Comparison of ENCODE assay signal across 22 cellular contexts in the genomic region with DNA sequence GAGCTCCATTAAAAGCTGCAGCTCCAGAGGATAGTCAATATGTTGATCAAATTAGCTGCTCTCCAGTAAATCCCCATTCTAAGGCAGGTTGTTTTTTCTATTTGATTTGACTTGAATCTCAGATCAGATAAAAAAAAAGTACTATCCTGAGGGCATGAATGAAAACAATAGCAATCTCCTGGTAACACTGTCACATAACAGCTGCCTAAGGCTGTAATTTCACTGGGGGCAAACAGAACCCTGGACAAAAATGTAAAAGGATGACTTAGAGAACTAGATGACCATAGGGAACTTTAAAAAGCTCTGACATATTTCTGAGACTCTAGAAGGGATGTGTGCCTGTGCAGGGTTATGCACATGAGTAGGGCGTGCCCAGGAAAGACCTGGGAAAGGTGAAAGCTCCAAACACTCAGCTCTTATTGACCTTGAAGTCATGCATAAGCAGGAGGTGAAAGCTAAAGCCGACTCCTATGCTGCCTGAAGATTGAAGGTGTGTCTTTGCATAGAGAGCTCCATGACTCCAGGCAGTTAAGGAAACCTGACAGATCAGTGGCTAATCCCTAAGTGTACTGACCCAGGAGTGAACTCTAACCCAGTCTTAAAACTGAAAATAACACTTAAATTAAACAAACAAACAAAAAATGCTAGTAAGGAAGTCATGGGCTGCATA.
DNase-seq lines count a peak whose midpoint lies in the region; ATAC-seq, FAIRE-seq and TF ChIP-seq lines count a peak whose summit lies in the region.
"Had no signal": no experiment of that assay in that cellular context is flagged by ENCODE, and none has a peak within 500 bp of the region (broad histone marks: within the 10 kb centered on the region; RNA-seq: fewer than 3 reads in every experiment).

No MANE protein-coding gene starts in this region.

- no peak overlapping the region for H3K4me2 ChIP-seq in trophoblast cell (ENCODE audit: low read length)
- H3K4me2 ChIP-seq: neural progenitor cell had no signal

- H3K14ac ChIP-seq in trophoblast cell (ENCODE audit: low read length): no peak overlapping the region

- H4K12ac ChIP-seq in trophoblast cell (ENCODE audit: low read depth, low read length): no peak overlapping the region

- H3K4me3 ChIP-seq in bronchial epithelial cell (ENCODE audit: low read depth, low read length) (no peak overlapping the region), trophoblast cell (ENCODE audit: low read depth, low read length) (no peak overlapping the region)
- H3K4me3 ChIP-seq: heart right ventricle, neural progenitor cell, prostate gland had no signal

- H3K4me3 Mint-ChIP-seq in stimulated activated effector memory CD8-positive, alpha-beta T cell treated with anti-CD3 and anti-CD28 coated beads, Interleukin-12 subunit alpha, Interleukin-12 subunit beta, amount 100 ng/mL, for 72 hours: no peak overlapping the region
- H3K4me3 Mint-ChIP-seq: activated CD4-positive, alpha-beta T cell treated with anti-CD3 and anti-CD28 coated beads, Interleukin-2, amount 10 ng/mL, durations not matched to agents 7 days and 5 days; activated CD8-positive, alpha-beta memory T cell treated with anti-CD3 and anti-CD28 coated beads, Interleukin-2, amount 10 ng/mL, durations not matched to agents 7 days and 5 days; activated naive CD4-positive, alpha-beta T cell treated with anti-CD3 and anti-CD28 coated beads, Interleukin-2, amount 10 ng/mL, durations not matched to agents 7 days and 5 days; CD4-positive, alpha-beta memory T cell; central memory CD8-positive, alpha-beta T cell; neural progenitor cell; stimulated activated memory B cell treated with anti-CD40 and anti-IgM and Interleukin-4, amounts not matched to agents 10 μg/mL and 1 μg/mL and 100 μg/mL, for 72 hours had no signal

- H3K9ac ChIP-seq in trophoblast cell (ENCODE audit: low read length): no peak overlapping the region
- H3K9ac ChIP-seq: neural progenitor cell had no signal

- no peak overlapping the region for H2AFZ ChIP-seq in trophoblast cell (ENCODE audit: insufficient read depth, low read length, poor library complexity)
- H2AFZ ChIP-seq: neural progenitor cell had no signal

- no peaks in the 10 kb centered on the region for H3K27me3 ChIP-seq in bronchial epithelial cell (ENCODE audit: control insufficient read depth, insufficient read depth, low read length)
- H3K27me3 ChIP-seq in trophoblast cell (ENCODE audit: insufficient read depth, low read length): no peaks in the 10 kb centered on the region

- H2AK5ac ChIP-seq in trophoblast cell (ENCODE audit: low read length): no peak overlapping the region

- no peak for FAIRE-seq in bronchial epithelial cell (lab: Jason Lieb, UNC)
- FAIRE-seq: endothelial cell of umbilical vein, RCC 7860 had no signal

- H3K18ac ChIP-seq in trophoblast cell (ENCODE audit: low read length): no peak overlapping the region

- peaks cover 9% of the 10 kb centered on the region for H3K79me1 ChIP-seq in trophoblast cell (ENCODE audit: low read length)

- peaks cover 5% of the 10 kb centered on the region for H3K9me3 Mint-ChIP-seq in stimulated activated effector memory CD8-positive, alpha-beta T cell treated with anti-CD3 and anti-CD28 coated beads, Interleukin-12 subunit alpha, Interleukin-12 subunit beta, amount 100 ng/mL, for 72 hours
- H3K9me3 Mint-ChIP-seq: activated CD4-positive, alpha-beta T cell treated with anti-CD3 and anti-CD28 coated beads, Interleukin-2, amount 10 ng/mL, durations not matched to agents 7 days and 5 days; neural progenitor cell had no signal

- peak overlapping the region; percentile 51 for H4K91ac ChIP-seq in trophoblast cell (ENCODE audit: low read depth, low read length)

- H3K27ac ChIP-seq in trophoblast cell (ENCODE audit: low read depth, low read length): peak overlapping the region; percentile 26
- H3K27ac ChIP-seq: heart right ventricle, neural progenitor cell, prostate gland had no signal

- no peak overlapping the region for H3K23ac ChIP-seq in trophoblast cell (ENCODE audit: low read length)

- H3K4ac ChIP-seq in trophoblast cell (ENCODE audit: low read depth, low read length): no peak overlapping the region

- DNase-seq in M059J (ENCODE audit: low read depth) (peak; percentile 91), NCI-H345 (lab: John Stamatoyannopoulos, UW) (peak; percentile 52), bronchial epithelial cell (ENCODE audit: low read depth) (peak; percentile 8), trophoblast cell (peak in 1 of 2 donors; percentile 61)
- DNase-seq in stimulated activated effector memory CD8-positive, alpha-beta T cell treated with anti-CD3 and anti-CD28 coated beads, Interleukin-12 subunit alpha, Interleukin-12 subunit beta, amount 100 ng/mL, for 72 hours (ENCODE audit: low spot score in 2 of 2): no peak
- DNase-seq in stimulated activated CD4-positive, alpha-beta T cell treated with anti-CD3 and anti-CD28 coated beads, Interleukin-4, amount 100 ng/mL, for 1 hour: no peak
- DNase-seq: activated CD4-positive, alpha-beta T cell treated with anti-CD3 and anti-CD28 coated beads, Interleukin-2, amount 10 ng/mL, durations not matched to agents 7 days and 5 days; activated CD8-positive, alpha-beta memory T cell treated with anti-CD3 and anti-CD28 coated beads, Interleukin-2, amount 10 ng/mL, durations not matched to agents 7 days and 5 days; activated naive CD4-positive, alpha-beta T cell treated with anti-CD3 and anti-CD28 coated beads, Interleukin-2, amount 10 ng/mL, durations not matched to agents 7 days and 5 days; aorta; CD4-positive, alpha-beta memory T cell; heart right ventricle; Kasumi-1; NCI-H1105; T-helper 2 cell had no signal

- peaks cover 3 to 6% of the 10 kb centered on the region in 2 experiments for H3K4me1 ChIP-seq in trophoblast cell (ENCODE audit: control insufficient read depth in 1 of 2, insufficient read depth in 2 of 2, low read length in 2 of 2)
- H3K4me1 ChIP-seq: heart right ventricle, neural progenitor cell, prostate gland had no signal

- H3K9me3 ChIP-seq in trophoblast cell (ENCODE audit: insufficient read depth, low read depth, low read length): no peaks in the 10 kb centered on the region
- H3K9me3 ChIP-seq: heart right ventricle, prostate gland had no signal

- TF ChIP-seq CTCF in bronchial epithelial cell (IDR thresholded peaks at IDR 0.05; ENCODE audit: insufficient read depth, low read length, severe bottlenecking): no peak

- no peak overlapping the region for H4K8ac ChIP-seq in trophoblast cell (ENCODE audit: low read depth, low read length)

- H3K36me3 ChIP-seq in bronchial epithelial cell (ENCODE audit: control insufficient read depth, insufficient read depth, low read length) (no peaks in the 10 kb centered on the region), trophoblast cell (ENCODE audit: control insufficient read depth in 1 of 2, insufficient read depth in 2 of 2, low read length in 2 of 2) (no peaks in the 10 kb centered on the region)
- H3K36me3 ChIP-seq: heart right ventricle, neural progenitor cell, prostate gland had no signal

- no peaks in the 10 kb centered on the region for H3K4me1 Mint-ChIP-seq in stimulated activated effector memory CD8-positive, alpha-beta T cell treated with anti-CD3 and anti-CD28 coated beads, Interleukin-12 subunit alpha, Interleukin-12 subunit beta, amount 100 ng/mL, for 72 hours
- H3K4me1 Mint-ChIP-seq: activated CD4-positive, alpha-beta T cell treated with anti-CD3 and anti-CD28 coated beads, Interleukin-2, amount 10 ng/mL, durations not matched to agents 7 days and 5 days; activated CD8-positive, alpha-beta memory T cell treated with anti-CD3 and anti-CD28 coated beads, Interleukin-2, amount 10 ng/mL, durations not matched to agents 7 days and 5 days; activated naive CD4-positive, alpha-beta T cell treated with anti-CD3 and anti-CD28 coated beads, Interleukin-2, amount 10 ng/mL, durations not matched to agents 7 days and 5 days; CD4-positive, alpha-beta memory T cell; central memory CD8-positive, alpha-beta T cell; stimulated activated memory B cell treated with anti-CD40 and anti-IgM and Interleukin-4, amounts not matched to agents 10 μg/mL and 1 μg/mL and 100 μg/mL, for 72 hours had no signal

- H3K27ac Mint-ChIP-seq in stimulated activated effector memory CD8-positive, alpha-beta T cell treated with anti-CD3 and anti-CD28 coated beads, Interleukin-12 subunit alpha, Interleukin-12 subunit beta, amount 100 ng/mL, for 72 hours: no peak overlapping the region
- H3K27ac Mint-ChIP-seq: activated CD4-positive, alpha-beta T cell treated with anti-CD3 and anti-CD28 coated beads, Interleukin-2, amount 10 ng/mL, durations not matched to agents 7 days and 5 days; activated CD8-positive, alpha-beta memory T cell treated with anti-CD3 and anti-CD28 coated beads, Interleukin-2, amount 10 ng/mL, durations not matched to agents 7 days and 5 days; activated naive CD4-positive, alpha-beta T cell treated with anti-CD3 and anti-CD28 coated beads, Interleukin-2, amount 10 ng/mL, durations not matched to agents 7 days and 5 days; CD4-positive, alpha-beta memory T cell; neural progenitor cell; stimulated activated memory B cell treated with anti-CD40 and anti-IgM and Interleukin-4, amounts not matched to agents 10 μg/mL and 1 μg/mL and 100 μg/mL, for 72 hours had no signal

- peaks cover 2% of the 10 kb centered on the region for H3K79me2 ChIP-seq in trophoblast cell (ENCODE audit: control insufficient read depth, insufficient read depth, low read length, poor library complexity)

- WGBS in trophoblast cell (ENCODE audit: extremely low coverage, insufficient coverage, insufficient read length): no CpG with 5 or more reads among the region's 2 CpGs

- ATAC-seq in HG03135 (IDR thresholded peaks at IDR 0.05; ENCODE audit: unreplicated experiment): no peak
- no peak for ATAC-seq in stimulated activated effector memory CD8-positive, alpha-beta T cell treated with anti-CD3 and anti-CD28 coated beads, Interleukin-12 subunit alpha, Interleukin-12 subunit beta, amount 100 ng/mL, for 72 hours
- ATAC-seq: activated CD8-positive, alpha-beta memory T cell treated with anti-CD3 and anti-CD28 coated beads, Interleukin-2, amount 10 ng/mL, durations not matched to agents 7 days and 5 days; heart right ventricle; stimulated activated memory B cell treated with anti-CD40 and anti-IgM and Interleukin-4, amounts not matched to agents 10 μg/mL and 1 μg/mL and 100 μg/mL, for 72 hours had no signal

- H2BK120ac ChIP-seq in trophoblast cell (ENCODE audit: insufficient read depth, low read length, poor library complexity): no peak overlapping the region

- H2BK12ac ChIP-seq in trophoblast cell (ENCODE audit: low read length): peak overlapping the region; percentile 55

- no peak overlapping the region for H2BK5ac ChIP-seq in trophoblast cell (ENCODE audit: low read depth, low read length, poor library complexity)

- H3K36me3 Mint-ChIP-seq in stimulated activated effector memory CD8-positive, alpha-beta T cell treated with anti-CD3 and anti-CD28 coated beads, Interleukin-12 subunit alpha, Interleukin-12 subunit beta, amount 100 ng/mL, for 72 hours: no peaks in the 10 kb centered on the region
- H3K36me3 Mint-ChIP-seq: activated CD8-positive, alpha-beta memory T cell treated with anti-CD3 and anti-CD28 coated beads, Interleukin-2, amount 10 ng/mL, durations not matched to agents 7 days and 5 days; activated naive CD4-positive, alpha-beta T cell treated with anti-CD3 and anti-CD28 coated beads, Interleukin-2, amount 10 ng/mL, durations not matched to agents 7 days and 5 days; CD4-positive, alpha-beta memory T cell; neural progenitor cell; stimulated activated memory B cell treated with anti-CD40 and anti-IgM and Interleukin-4, amounts not matched to agents 10 μg/mL and 1 μg/mL and 100 μg/mL, for 72 hours had no signal

Comparison
In these comparisons a context has a peak if more than half of its experiments do, and no peak if none do; other contexts are left out.
1. DNase-seq: peak in M059J (single experiment), NCI-H345 (single experiment) and bronchial epithelial cell (single experiment); none in stimulated activated effector memory CD8-positive, alpha-beta T cell treated with anti-CD3 and anti-CD28 coated beads, Interleukin-12 subunit alpha, Interleukin-12 subunit beta, amount 100 ng/mL, for 72 hours (0 of 2) and stimulated activated CD4-positive, alpha-beta T cell treated with anti-CD3 and anti-CD28 coated beads, Interleukin-4, amount 100 ng/mL, for 1 hour (single experiment).